In genomic region chr19:35011091-35011689, GRCh38 we compare ENCODE assay signal across 16 cellular contexts. TPM values are rescaled to one million over a fixed set of nuclear protein-coding genes. Genes with fewer than 3 reads are reported as not detected.
DNase-seq lines count a peak whose midpoint lies in the region; TF ChIP-seq lines count a peak whose summit lies in the region.
"Had no signal": no experiment of that assay in that cellular context is flagged by ENCODE, and none has a peak within 500 bp of the region (broad histone marks: within the 10 kb centered on the region; RNA-seq: fewer than 3 reads in every experiment).

No MANE protein-coding gene starts in this region.

- no peaks in the 10 kb centered on the region for H3K9me3 Mint-ChIP-seq in activated naive CD8-positive, alpha-beta T cell (ENCODE audit: low read depth)

- 0 out of 2 replicates have a peak overlapping the region, but pooled peaks have one; percentile 24 for H3K27ac ChIP-seq in HEK293 (ENCODE audit: extremely low read depth, low read depth, low read length)
- no peak overlapping the region for H3K27ac ChIP-seq in sigmoid colon
- peak overlapping the region in 2 of 59 donors; percentile 28 to 35 for H3K27ac ChIP-seq in dorsolateral prefrontal cortex
- H3K27ac ChIP-seq: KMS-11, SK-N-MC had no signal

- no peak for TF ChIP-seq POLR2A in sigmoid colon (IDR thresholded peaks at IDR 0.05)

- H3K4me1 ChIP-seq in HEK293 (ENCODE audit: control insufficient read depth, insufficient read depth, low read length) = no peaks in the 10 kb centered on the region
- peaks cover 0 to 18% (median 12%) of the 10 kb centered on the region in 4 donors for H3K4me1 ChIP-seq in sigmoid colon

- CTCF ChIA-PET in HEK293 (lab: Yijun Ruan, JAX) = interaction anchor here (0.6 to 9.0 kb wide), 5 partner anchors 11 to 499 kb away, joined by 3 to 96 read pairs (median 4); partner anchors contain the start of genes GRAMD1A and ZNF30

- peaks cover 71% of the 10 kb centered on the region for H3K4me1 Mint-ChIP-seq in activated naive CD8-positive, alpha-beta T cell (ENCODE audit: low read depth)

- H3K27ac Mint-ChIP-seq in activated naive CD8-positive, alpha-beta T cell = peak overlapping the region; percentile 76

- 75 to 82% methylated on average over 13 of the region's 13 CpGs for WGBS in sigmoid colon, 2 donors

- no peaks in the 10 kb centered on the region for H3K27me3 ChIP-seq in sigmoid colon
- H3K27me3 ChIP-seq in dorsolateral prefrontal cortex = no peaks in the 10 kb centered on the region

- POLR2A ChIA-PET in HEK293 (lab: Yijun Ruan, JAX) = interaction anchor here (0.7 to 4.2 kb wide), 3 partner anchors 10 to 51 kb away, joined by 4 to 20 read pairs (median 8); partner anchors contain the start of gene GRAMD1A

- H3K27me3 Mint-ChIP-seq in activated naive CD8-positive, alpha-beta T cell = no peaks in the 10 kb centered on the region

- peaks cover 83 to 99% of the 10 kb centered on the region in 2 experiments for H3K36me3 ChIP-seq in HEK293 (ENCODE audit: control insufficient read depth in 2 of 2, insufficient read depth in 1 of 2, low read length in 2 of 2)
- peaks cover 13 to 62% (median 35%) of the 10 kb centered on the region in 4 donors for H3K36me3 ChIP-seq in sigmoid colon

- TF ChIP-seq CTCF in HEK293 (tag by site-specific recombination; IDR thresholded peaks at IDR 0.05) (no peak), sigmoid colon (IDR thresholded peaks at IDR 0.05) (no peak), dorsolateral prefrontal cortex (IDR thresholded peaks at IDR 0.05 in 54 of 56, conservative IDR thresholded peaks at IDR 0.05 in 2 of 56; ENCODE audit: low read depth in 1 of 56, partially characterized antibody in 56 of 56) (no peak)

- H3K4me3 Mint-ChIP-seq in activated naive CD8-positive, alpha-beta T cell = no peak overlapping the region

- DNase-seq in activated gamma-delta T cell treated with Interleukin-2 at 50 U/mL for 16 hours = peak; percentile 55
- DNase-seq in activated gamma-delta T cell (lab: John Stamatoyannopoulos, UW) = no peak
- peak; percentile 65 for DNase-seq in sigmoid colon
- no peak for DNase-seq in dedifferentiated amniotic fluid mesenchymal stem cell (ENCODE audit: extremely low spot score)
- no peak for DNase-seq in dorsolateral prefrontal cortex
- DNase-seq in HuH-7.5 (ENCODE audit: low spot score) = no peak
- DNase-seq: ACHN; Calu3; central memory CD4-positive, alpha-beta T cell; NCI-H1092; posterior cingulate gyrus; stimulated activated naive CD4-positive, alpha-beta T cell treated with Interleukin-2 at 50 U/mL for 16 hours had no signal

- intact Hi-C loops in sigmoid colon (cut with DNase I) (no loop called here), dorsolateral prefrontal cortex (cut with DNase I) (no loop called here)

- H3K9me3 ChIP-seq in HEK293 (ENCODE audit: control insufficient read depth, insufficient read depth, low read depth, low read length) (no peaks in the 10 kb centered on the region), sigmoid colon (no peaks in the 10 kb centered on the region)

- H3K36me3 Mint-ChIP-seq in activated naive CD8-positive, alpha-beta T cell = peaks cover 17% of the 10 kb centered on the region

- no peak for TF ChIP-seq EP300 in sigmoid colon (IDR thresholded peaks at IDR 0.05)

- H3K4me3 ChIP-seq in HEK293 (ENCODE audit: low read depth, low read length) (no peak overlapping the region), sigmoid colon (no peak overlapping the region), dorsolateral prefrontal cortex (no peak overlapping the region)
- H3K4me3 ChIP-seq: SK-N-MC had no signal

TF ChIP-seq in HEK293, 187 proteins besides CTCF, POLR2A, EP300 and RAD21:
- TF ChIP-seq ZSCAN23 (tag by site-specific recombination; IDR thresholded peaks at IDR 0.05) (no peak), ZNF449 (tag by site-specific recombination; IDR thresholded peaks at IDR 0.05) (no peak), RBAK (tag by site-specific recombination; IDR thresholded peaks at IDR 0.05) (no peak)
TF ChIP-seq in HEK293: peak in this region for 0.

RNA-seq across cellular contexts. Expression of gene GRAMD1A, which starts 11.1 kb away (rescaled TPM):
- total RNA-seq in sigmoid colon (10 to 100 TPM; 27.1 to 58.9 (median 43.0) TPM), dorsolateral prefrontal cortex (10 to 100 TPM; 38.8 to 93.6 (median 54.7) TPM)
- 10 to 100 TPM in 2 of 3 donors, 1 to 10 TPM in 1; 5.1 to 41.1 (median 12.0) TPM for polyA plus RNA-seq in sigmoid colon

RNA-seq across cellular contexts. Expression of gene SCN1B, which starts 19.1 kb away (rescaled TPM):
- total RNA-seq in sigmoid colon (10 to 100 TPM in 1 of 4 donors, 1 to 10 TPM in 3; 3.0 to 10.0 (median 6.6) TPM), dorsolateral prefrontal cortex (100 to 1,000 TPM in 117 of 120 experiments, 10 to 100 TPM in 3; 65.9 to 457 (median 199) TPM)
- polyA plus RNA-seq in sigmoid colon = 1 to 10 TPM; 4.5 to 9.6 (median 4.9) TPM

RNA-seq across cellular contexts. Expression of gene HPN, which starts 30.3 kb away (rescaled TPM):
- under 1 TPM in 3 of 4 donors, not detected in 1; 0.36 to 0.95 (median 0.66) TPM for total RNA-seq in sigmoid colon
- 1 to 10 TPM in 1 of 3 donors, under 1 TPM in 1, not detected in 1; 0.61 to 1.8 TPM for polyA plus RNA-seq in sigmoid colon
- total RNA-seq in dorsolateral prefrontal cortex = 10 to 100 TPM in 11 of 120 experiments, 1 to 10 TPM in 109; 1.0 to 16.3 (median 6.0) TPM

RNA-seq across cellular contexts. Expression of gene ZNF792, which starts 47.2 kb away (rescaled TPM):
- total RNA-seq in sigmoid colon (1 to 10 TPM; 3.1 to 6.4 (median 4.2) TPM), dorsolateral prefrontal cortex (1 to 10 TPM; 2.3 to 7.1 (median 4.5) TPM)
- 1 to 10 TPM; 1.4 to 3.0 (median 1.8) TPM for polyA plus RNA-seq in sigmoid colon

Comparison
In these comparisons a context has a peak if more than half of its experiments do, and no peak if none do; other contexts are left out.
1. DNase-seq: peak in activated gamma-delta T cell treated with Interleukin-2 at 50 U/mL for 16 hours (single experiment) and sigmoid colon (single experiment); none in activated gamma-delta T cell (single experiment), dedifferentiated amniotic fluid mesenchymal stem cell (single experiment), dorsolateral prefrontal cortex (0 of 10) and HuH-7.5 (single experiment).
2. RNA of gene SCN1B, which starts 19.1 kb away (total RNA-seq): 65.9 to 457 TPM in dorsolateral prefrontal cortex; 3.0 to 10.0 TPM in sigmoid colon; every median in the first group is over 4 times any median in the second.